Comparison of ENCODE assay signal across 26 cellular contexts in the genomic region with DNA sequence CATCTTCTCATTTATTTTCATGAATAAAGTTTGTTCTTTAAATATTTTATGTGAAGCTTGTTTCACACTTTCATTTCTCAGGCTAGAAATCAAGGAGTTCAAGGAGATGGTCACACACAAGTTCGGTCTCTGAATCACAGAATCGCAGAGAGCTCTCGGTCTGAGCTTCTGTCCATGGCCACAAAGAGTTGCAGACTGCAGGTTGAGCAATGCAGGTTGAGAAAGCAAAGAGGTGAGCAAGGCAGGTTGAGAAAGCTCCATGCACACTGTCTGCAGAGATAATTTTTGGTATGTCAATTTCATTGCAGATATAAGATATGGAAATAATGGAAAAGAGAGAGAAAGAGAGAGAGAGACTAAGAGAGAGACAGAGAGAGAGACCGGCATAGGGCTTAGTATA. TPM values are rescaled to one million over a fixed set of nuclear protein-coding genes. Genes with fewer than 3 reads are reported as not detected.
A peak's percentile ranks its signal among the peaks of the same experiment; 100 is the strongest.
DNase-seq lines count a peak whose midpoint lies in the region; ATAC-seq, FAIRE-seq and TF ChIP-seq lines count a peak whose summit lies in the region.
"Had no signal": no experiment of that assay in that cellular context is flagged by ENCODE, and none has a peak within 500 bp of the region (broad histone marks: within the 10 kb centered on the region; RNA-seq: fewer than 3 reads in every experiment).

No MANE protein-coding gene starts in this region.

- H3K36me3 ChIP-seq in HEK293 (ENCODE audit: control insufficient read depth in 2 of 2, insufficient read depth in 1 of 2, low read length in 2 of 2) (no peaks in the 10 kb centered on the region), K562 (ENCODE audit: control insufficient read depth, insufficient read depth, low read length) (no peaks in the 10 kb centered on the region), trophoblast cell (ENCODE audit: control insufficient read depth in 1 of 2, insufficient read depth in 2 of 2, low read length in 2 of 2) (no peaks in the 10 kb centered on the region)
- H3K36me3 ChIP-seq: BE2C; BLaER1 treated with 17β-estradiol and CSF1 and Interleukin-3, amounts not matched to agents 10 nM and 100 nM; HAP-1 had no signal

- H3K9me3 ChIP-seq in HEK293 (ENCODE audit: control insufficient read depth, insufficient read depth, low read depth, low read length) (no peaks in the 10 kb centered on the region), K562 (replicated peaks; ENCODE audit: control insufficient read depth, insufficient read depth, low read depth, low read length) (no peaks in the 10 kb centered on the region), trophoblast cell (ENCODE audit: insufficient read depth, low read depth, low read length) (no peaks in the 10 kb centered on the region)
- H3K9me3 ChIP-seq: A549; BE2C; BLaER1 treated with 17β-estradiol and CSF1 and Interleukin-3, amounts not matched to agents 10 nM and 100 nM; HAP-1 had no signal

- H3K27ac ChIP-seq in HEK293 (ENCODE audit: extremely low read depth, low read depth, low read length) (no peak overlapping the region), K562 (ENCODE audit: extremely low read depth, low read depth, low read length) (no peak overlapping the region), epithelial cell of prostate (peak overlapping the region; percentile 94), trophoblast cell (ENCODE audit: low read depth, low read length) (no peak overlapping the region)
- H3K27ac ChIP-seq: A549; BLaER1 treated with 17β-estradiol and CSF1 and Interleukin-3, amounts not matched to agents 10 nM and 100 nM had no signal

- no peak overlapping the region for H3K4ac ChIP-seq in trophoblast cell (ENCODE audit: low read depth, low read length)

- no peak overlapping the region for H3K14ac ChIP-seq in trophoblast cell (ENCODE audit: low read length)

- CTCF ChIA-PET in HEK293 (lab: Yijun Ruan, JAX) = interaction anchor here (0.7 to 1.8 kb wide), 6 partner anchors 11 to 794 kb away, joined by 3 to 9 read pairs (median 4); no protein-coding TSS in a partner anchor
- CTCF ChIA-PET in K562 (lab: Yijun Ruan, JAX; ENCODE audit: low intra/inter-chr PET ratio) = no interaction called here
- CTCF ChIA-PET in activated CD4-positive, alpha-beta T cell treated with anti-CD3 and anti-CD28 coated beads for 36 hours (lab: Charles Lee) = interaction anchor here (0.6 to 1.4 kb wide), 5 partner anchors 11 to 111 kb away, joined by 3 to 9 read pairs (median 4); no protein-coding TSS in a partner anchor

- no peak overlapping the region for H3K23ac ChIP-seq in trophoblast cell (ENCODE audit: low read length)

- TF ChIP-seq POLR2A in K562 (conservative IDR thresholded peaks at IDR 0.05) = no peak

- no peaks in the 10 kb centered on the region for H3K9me1 ChIP-seq in K562 (ENCODE audit: control insufficient read depth, insufficient read depth, low read length)

- H3K9ac ChIP-seq in K562 (ENCODE audit: insufficient read depth in 1 of 2, low read depth in 2 of 2, low read length in 2 of 2) (no peak overlapping the region), trophoblast cell (ENCODE audit: low read length) (no peak overlapping the region)
- H3K9ac ChIP-seq: BLaER1 treated with 17β-estradiol and CSF1 and Interleukin-3, amounts not matched to agents 10 nM and 100 nM had no signal

- no peak overlapping the region for H3K18ac ChIP-seq in trophoblast cell (ENCODE audit: low read length)

- H3K4me1 Mint-ChIP-seq in activated CD4-positive, alpha-beta T cell treated with anti-CD3 and anti-CD28 coated beads for 36 hours = no peaks in the 10 kb centered on the region
- H3K4me1 Mint-ChIP-seq: CD14-positive monocyte; CD8-positive, alpha-beta memory T cell had no signal

- no peaks in the 10 kb centered on the region for H4K20me1 ChIP-seq in K562 (replicated peaks; ENCODE audit: control insufficient read depth, insufficient read depth, low read length)
- H4K20me1 ChIP-seq: BLaER1 treated with 17β-estradiol and CSF1 and Interleukin-3, amounts not matched to agents 10 nM and 100 nM had no signal

- no peak overlapping the region for H4K12ac ChIP-seq in trophoblast cell (ENCODE audit: low read depth, low read length)

- H3K4me2 ChIP-seq in K562 (ENCODE audit: insufficient read depth, low read length) (no peak overlapping the region), trophoblast cell (ENCODE audit: low read length) (no peak overlapping the region)
- H3K4me2 ChIP-seq: A549; BLaER1 treated with 17β-estradiol and CSF1 and Interleukin-3, amounts not matched to agents 10 nM and 100 nM had no signal

- TF ChIP-seq CTCF in HEK293 (tag by site-specific recombination; IDR thresholded peaks at IDR 0.05) = no peak
- no peak for TF ChIP-seq CTCF in K562 (IDR thresholded peaks at IDR 0.05 in 2 of 3, conservative IDR thresholded peaks at IDR 0.05 in 1 of 3; ENCODE audit: insufficient read depth in 2 of 3, low read depth in 1 of 3, low read length in 3 of 3)

- no TSS peak for BruUV-seq in K562 (replicated peaks; lab: Mats Ljungman, UMichigan)

- no peak overlapping the region for H4K91ac ChIP-seq in trophoblast cell (ENCODE audit: low read depth, low read length)

- intact Hi-C loops in K562 (cut with micrococcal nuclease) (no loop called here), Right ventricle myocardium inferior (cut with DNase I) (no loop called here)
- intact Hi-C loops in activated CD4-positive, alpha-beta T cell treated with anti-CD3 and anti-CD28 coated beads for 36 hours (cut with DNase I, micrococcal nuclease) = no loop called here

- no peak for ATAC-seq in K562
- ATAC-seq in activated CD4-positive, alpha-beta T cell treated with anti-CD3 and anti-CD28 coated beads for 36 hours = no peak
- no peak for ATAC-seq in Right ventricle myocardium inferior
- ATAC-seq: A549, GM12878 had no signal

- H2AFZ ChIP-seq in K562 (ENCODE audit: low read depth, low read length) (peak overlapping the region; percentile 28; the same call in 1 of the 2 replicates), trophoblast cell (ENCODE audit: insufficient read depth, low read length, poor library complexity) (no peak overlapping the region)

- H2BK5ac ChIP-seq in trophoblast cell (ENCODE audit: low read depth, low read length, poor library complexity) = no peak overlapping the region

- no peak overlapping the region for H3K4me3 Mint-ChIP-seq in activated CD4-positive, alpha-beta T cell treated with anti-CD3 and anti-CD28 coated beads for 36 hours
- H3K4me3 Mint-ChIP-seq: CD14-positive monocyte; CD4-positive, alpha-beta T cell; CD8-positive, alpha-beta memory T cell had no signal

- H3K4me3 ChIP-seq in HEK293 (ENCODE audit: low read depth, low read length) = no peak overlapping the region
- H3K4me3 ChIP-seq in K562 = no peak overlapping the region
- no peak overlapping the region for H3K4me3 ChIP-seq in trophoblast cell (ENCODE audit: low read depth, low read length)
- H3K4me3 ChIP-seq: A549; BLaER1 treated with 17β-estradiol and CSF1 and Interleukin-3, amounts not matched to agents 10 nM and 100 nM; GM12878; HAP-1 had no signal

- POLR2A ChIA-PET in HEK293 (lab: Yijun Ruan, JAX) = no interaction called here
- POLR2A ChIA-PET in K562 (lab: Yijun Ruan, JAX) = interaction anchor here (0.6 to 1.5 kb wide), 3 partner anchors 10 to 90 kb away, joined by 3 read pairs; a partner anchor contains a TSS
- POLR2A ChIA-PET in activated CD4-positive, alpha-beta T cell treated with anti-CD3 and anti-CD28 coated beads for 36 hours (lab: Charles Lee) = no interaction called here

- no peak overlapping the region for H2AK5ac ChIP-seq in trophoblast cell (ENCODE audit: low read length)

- no peak for DNase-seq in K562 (ENCODE audit: extremely low read depth in 1 of 4, low spot score in 3 of 4)
- no peak for DNase-seq in epithelial cell of prostate (ENCODE audit: low read depth, low spot score)
- peak; percentile 62 to 87 for DNase-seq in trophoblast cell
- DNase-seq in activated CD4-positive, alpha-beta T cell treated with anti-CD3 and anti-CD28 coated beads for 36 hours = no peak
- no peak for DNase-seq in Right ventricle myocardium inferior (ENCODE audit: missing footprints)
- DNase-seq in cerebellar nuclear complex (lab: John Stamatoyannopoulos, UW) = no peak
- DNase-seq: 8988T; ACHN; AML-193; BE2C; CD4-positive, alpha-beta T cell; CD8-positive, alpha-beta memory T cell; DMS 273 treated with DMSO at 0.1 percent for 48 hours; DMS79; EL; GDM1; GOT3 had no signal

- TF ChIP-seq RAD21 in K562 (CRISPR knock-in tag; conservative IDR thresholded peaks at IDR 0.05 in 1 of 2, IDR thresholded peaks at IDR 0.05 in 1 of 2) = no peak

- no peak overlapping the region for H2BK12ac ChIP-seq in trophoblast cell (ENCODE audit: low read length)

- peaks cover 25% of the 10 kb centered on the region for H3K27me3 Mint-ChIP-seq in activated CD4-positive, alpha-beta T cell treated with anti-CD3 and anti-CD28 coated beads for 36 hours

- no peaks in the 10 kb centered on the region for H3K4me1 ChIP-seq in HEK293 (ENCODE audit: control insufficient read depth, insufficient read depth, low read length)
- peaks cover 9 to 29% of the 10 kb centered on the region in 2 experiments; a peak in 4 of 5 replicates for H3K4me1 ChIP-seq in K562 (replicated peaks in 1 of 2; ENCODE audit: control insufficient read depth in 2 of 2, insufficient read depth in 2 of 2, low read length in 2 of 2)
- H3K4me1 ChIP-seq in trophoblast cell (ENCODE audit: control insufficient read depth in 1 of 2, insufficient read depth in 2 of 2, low read length in 2 of 2) = peaks cover 11% of the 10 kb centered on the region in 2 experiments
- H3K4me1 ChIP-seq: A549; BE2C; BLaER1 treated with 17β-estradiol and CSF1 and Interleukin-3, amounts not matched to agents 10 nM and 100 nM; HAP-1 had no signal

- peaks cover 6% of the 10 kb centered on the region for H3K79me1 ChIP-seq in trophoblast cell (ENCODE audit: low read length)

- no peaks in the 10 kb centered on the region for H3K9me3 Mint-ChIP-seq in activated CD4-positive, alpha-beta T cell treated with anti-CD3 and anti-CD28 coated beads for 36 hours (ENCODE audit: low read depth)
- H3K9me3 Mint-ChIP-seq: CD4-positive, alpha-beta T cell had no signal

- 71% methylated on average over 4 of the region's 4 CpGs for WGBS in K562 (ENCODE audit: insufficient coverage, low coverage, missing lambda C conversion rate)
- no CpG with 5 or more reads among the region's 4 CpGs for WGBS in trophoblast cell (ENCODE audit: extremely low coverage, insufficient coverage, insufficient read length)

- FAIRE-seq in K562 (lab: Jason Lieb, UNC) = no peak
- FAIRE-seq: A549, D721Med, GM12878, GM18507, H54 had no signal

- TF ChIP-seq EP300 in K562 (IDR thresholded peaks at IDR 0.05; ENCODE audit: low read length) = no peak

- in situ Hi-C loops in K562 (cut with MboI) = no loop called here

- H3K79me2 ChIP-seq in K562 (ENCODE audit: control insufficient read depth, insufficient read depth, low read length) = no peaks in the 10 kb centered on the region
- no peaks in the 10 kb centered on the region for H3K79me2 ChIP-seq in trophoblast cell (ENCODE audit: control insufficient read depth, insufficient read depth, low read length, poor library complexity)

- no peak overlapping the region for H2BK120ac ChIP-seq in trophoblast cell (ENCODE audit: insufficient read depth, low read length, poor library complexity)

- H3K27ac Mint-ChIP-seq in activated CD4-positive, alpha-beta T cell treated with anti-CD3 and anti-CD28 coated beads for 36 hours = no peak overlapping the region
- H3K27ac Mint-ChIP-seq: CD4-positive, alpha-beta T cell; CD8-positive, alpha-beta memory T cell had no signal

- H3K27me3 ChIP-seq in K562 (ENCODE audit: control insufficient read depth in 2 of 2, insufficient read depth in 2 of 2, low read length in 2 of 2) = no peaks in the 10 kb centered on the region
- H3K27me3 ChIP-seq in trophoblast cell (ENCODE audit: insufficient read depth, low read length) = no peaks in the 10 kb centered on the region
- H3K27me3 ChIP-seq: BLaER1 treated with 17β-estradiol and CSF1 and Interleukin-3, amounts not matched to agents 10 nM and 100 nM had no signal

- H4K8ac ChIP-seq in trophoblast cell (ENCODE audit: low read depth, low read length) = no peak overlapping the region

- H3K36me3 Mint-ChIP-seq in activated CD4-positive, alpha-beta T cell treated with anti-CD3 and anti-CD28 coated beads for 36 hours (ENCODE audit: low read depth) = no peaks in the 10 kb centered on the region
- H3K36me3 Mint-ChIP-seq: CD14-positive monocyte; CD8-positive, alpha-beta memory T cell had no signal

RNA-seq across cellular contexts. Expression of a gene that starts 32.9 kb away (rescaled TPM):
- 14.0 and 14.4 TPM in 2 replicates for total RNA-seq in K562 (2011; cell fraction: chromatin; rRNA removed; ENCODE audit: low replicate concordance)
- 6.2 and 6.7 TPM in 2 replicates for total RNA-seq in K562 (2011; cell fraction: nucleolus; rRNA removed)
- 12.7 and 13.2 TPM in 2 replicates for total RNA-seq in K562 (2011; cell fraction: nucleoplasm; rRNA removed)
- total RNA-seq in K562 (2014; rRNA removed) (4.3 and 4.6 TPM in 2 replicates), K562 (2014; rRNA removed; fragmentation: Illumina TruSeq; extraction: Trizol) (6.0 and 7.4 TPM in 2 replicates), K562 (2015; rRNA removed; fragmentation: Illumina TruSeq; extraction: Trizol) (8.3 and 8.6 TPM in 2 replicates), K562 (2021) (4.9 and 5.6 TPM in 2 replicates), Right ventricle myocardium inferior (4.2 TPM)
- polyA plus RNA-seq in K562 (2011; rRNA removed) (6.0 and 6.1 TPM in 2 replicates), K562 (2014; fragmentation: Illumina TruSeq; extraction: Trizol) (7.7 and 8.6 TPM in 2 replicates), K562 (2014; fragmentation: Nextera tagmentation; extraction: Ambion mirVana) (10 to 100 TPM in 1 of 2 experiments, 1 to 10 TPM in 1; 9.3 to 19.7 TPM), K562 (2014; rRNA removed) (6.9 and 7.5 TPM in 2 replicates)
- 3.4 TPM in 2 replicates for polyA plus RNA-seq in K562 (2011; cell fraction: cytosol; rRNA removed)
- polyA plus RNA-seq in K562 (2011; cell fraction: nucleus; rRNA removed) = 8.2 and 12.1 TPM in 2 replicates
- 16.8 and 26.5 TPM in 2 replicates for polyA plus RNA-seq in K562 (2012)
- polyA minus RNA-seq in K562 (2011; rRNA and poly(A)+ RNA removed) = 3.5 and 4.6 TPM in 2 replicates
- polyA minus RNA-seq in K562 (2011; cell fraction: cytosol; rRNA and poly(A)+ RNA removed) = 1.8 and 3.2 TPM in 2 replicates
- polyA minus RNA-seq in K562 (2011; cell fraction: nucleus; rRNA and poly(A)+ RNA removed) = 3.9 and 7.4 TPM in 2 replicates
- 12.4 and 13.3 TPM in 2 replicates for polyA plus RNA-seq in trophoblast cell (2013)
- total RNA-seq in activated CD4-positive, alpha-beta T cell treated with anti-CD3 and anti-CD28 coated beads for 36 hours = 1 to 10 TPM; 8.6 to 8.8 TPM

RNA-seq across cellular contexts. Expression of a gene that starts 41.2 kb away (rescaled TPM):
- not detected in 2 replicates for total RNA-seq in K562 (2011; cell fraction: chromatin; rRNA removed; ENCODE audit: low replicate concordance)
- total RNA-seq in K562 (2011; cell fraction: nucleolus; rRNA removed) = not detected in 2 replicates
- total RNA-seq in K562 (2011; cell fraction: nucleoplasm; rRNA removed) = not detected in 2 replicates
- not detected in 2 replicates for total RNA-seq in K562 (2014; rRNA removed)
- total RNA-seq in K562 (2014; rRNA removed; fragmentation: Illumina TruSeq; extraction: Trizol) = not detected in 2 replicates
- not detected in 2 replicates for total RNA-seq in K562 (2015; rRNA removed; fragmentation: Illumina TruSeq; extraction: Trizol)
- total RNA-seq in K562 (2021) = not detected in 2 replicates
- polyA plus RNA-seq in K562 (2011; rRNA removed) = not detected in 2 replicates
- not detected in 2 replicates for polyA plus RNA-seq in K562 (2011; cell fraction: cytosol; rRNA removed)
- polyA plus RNA-seq in K562 (2011; cell fraction: nucleus; rRNA removed) = not detected in 2 replicates
- not detected in 2 replicates for polyA plus RNA-seq in K562 (2012)
- polyA plus RNA-seq in K562 (2014; fragmentation: Illumina TruSeq; extraction: Trizol) = not detected in 2 replicates
- polyA plus RNA-seq in K562 (2014; fragmentation: Nextera tagmentation; extraction: Ambion mirVana) = not detected
- not detected in 2 replicates for polyA plus RNA-seq in K562 (2014; rRNA removed)
- not detected in 2 replicates for polyA minus RNA-seq in K562 (2011; rRNA and poly(A)+ RNA removed)
- polyA minus RNA-seq in K562 (2011; cell fraction: cytosol; rRNA and poly(A)+ RNA removed) = not detected in 2 replicates
- not detected in 2 replicates for polyA minus RNA-seq in K562 (2011; cell fraction: nucleus; rRNA and poly(A)+ RNA removed)
- not detected in 2 replicates for polyA plus RNA-seq in trophoblast cell (2013)
- not detected for total RNA-seq in activated CD4-positive, alpha-beta T cell treated with anti-CD3 and anti-CD28 coated beads for 36 hours
- not detected for total RNA-seq in Right ventricle myocardium inferior
- total RNA-seq: CD4-positive, alpha-beta T cell; CD8-positive, alpha-beta memory T cell; GM12878 had no signal
- polyA plus RNA-seq: A549; CD14-positive monocyte; CD8-positive, alpha-beta memory T cell; GM12878 had no signal

RNA-seq across cellular contexts. Expression of a gene that starts 55.8 kb away (rescaled TPM):
- total RNA-seq in K562 (2011; cell fraction: chromatin; rRNA removed; ENCODE audit: low replicate concordance) = not detected in 2 replicates
- not detected in 2 replicates for total RNA-seq in K562 (2011; cell fraction: nucleolus; rRNA removed)
- not detected in 2 replicates for total RNA-seq in K562 (2011; cell fraction: nucleoplasm; rRNA removed)
- total RNA-seq in K562 (2014; rRNA removed) (not detected in 2 replicates), K562 (2014; rRNA removed; fragmentation: Illumina TruSeq; extraction: Trizol) (not detected in 2 replicates), K562 (2015; rRNA removed; fragmentation: Illumina TruSeq; extraction: Trizol) (not detected in 2 replicates), K562 (2021) (not detected in 2 replicates), Right ventricle myocardium inferior (not detected)
- polyA plus RNA-seq in K562 (2011; rRNA removed) (not detected in 2 replicates), K562 (2014; fragmentation: Illumina TruSeq; extraction: Trizol) (not detected in 2 replicates), K562 (2014; fragmentation: Nextera tagmentation; extraction: Ambion mirVana) (not detected), K562 (2014; rRNA removed) (not detected in 2 replicates)
- not detected in 2 replicates for polyA plus RNA-seq in K562 (2011; cell fraction: cytosol; rRNA removed)
- not detected in 2 replicates for polyA plus RNA-seq in K562 (2011; cell fraction: nucleus; rRNA removed)
- not detected in 2 replicates for polyA plus RNA-seq in K562 (2012)
- not detected in 2 replicates for polyA minus RNA-seq in K562 (2011; rRNA and poly(A)+ RNA removed)
- polyA minus RNA-seq in K562 (2011; cell fraction: cytosol; rRNA and poly(A)+ RNA removed) = not detected in 2 replicates
- polyA minus RNA-seq in K562 (2011; cell fraction: nucleus; rRNA and poly(A)+ RNA removed) = not detected in 2 replicates
- not detected in 2 replicates for polyA plus RNA-seq in trophoblast cell (2013)
- total RNA-seq in activated CD4-positive, alpha-beta T cell treated with anti-CD3 and anti-CD28 coated beads for 36 hours = not detected
- total RNA-seq: CD4-positive, alpha-beta T cell; CD8-positive, alpha-beta memory T cell; GM12878 had no signal
- polyA plus RNA-seq: A549; CD14-positive monocyte; CD8-positive, alpha-beta memory T cell; GM12878 had no signal

RNA-seq across cellular contexts. Expression of a gene that starts 59.6 kb away (rescaled TPM):
- not detected in 2 replicates for total RNA-seq in K562 (2011; cell fraction: chromatin; rRNA removed; ENCODE audit: low replicate concordance)
- not detected in 2 replicates for total RNA-seq in K562 (2011; cell fraction: nucleolus; rRNA removed)
- total RNA-seq in K562 (2011; cell fraction: nucleoplasm; rRNA removed) = not detected in 2 replicates
- not detected in 2 replicates for total RNA-seq in K562 (2014; rRNA removed)
- total RNA-seq in K562 (2014; rRNA removed; fragmentation: Illumina TruSeq; extraction: Trizol) = not detected in 2 replicates
- total RNA-seq in K562 (2015; rRNA removed; fragmentation: Illumina TruSeq; extraction: Trizol) = not detected in 2 replicates
- total RNA-seq in K562 (2021) = not detected in 2 replicates
- not detected in 2 replicates for polyA plus RNA-seq in K562 (2011; rRNA removed)
- polyA plus RNA-seq in K562 (2011; cell fraction: cytosol; rRNA removed) = not detected in 2 replicates
- not detected in 2 replicates for polyA plus RNA-seq in K562 (2011; cell fraction: nucleus; rRNA removed)
- polyA plus RNA-seq in K562 (2012) = not detected in 2 replicates
- not detected in 2 replicates for polyA plus RNA-seq in K562 (2014; fragmentation: Illumina TruSeq; extraction: Trizol)
- not detected for polyA plus RNA-seq in K562 (2014; fragmentation: Nextera tagmentation; extraction: Ambion mirVana)
- not detected in 2 replicates for polyA plus RNA-seq in K562 (2014; rRNA removed)
- polyA minus RNA-seq in K562 (2011; rRNA and poly(A)+ RNA removed) = not detected in 2 replicates
- not detected in 2 replicates for polyA minus RNA-seq in K562 (2011; cell fraction: cytosol; rRNA and poly(A)+ RNA removed)
- not detected in 2 replicates for polyA minus RNA-seq in K562 (2011; cell fraction: nucleus; rRNA and poly(A)+ RNA removed)
- not detected in 2 replicates for polyA plus RNA-seq in trophoblast cell (2013)
- total RNA-seq in activated CD4-positive, alpha-beta T cell treated with anti-CD3 and anti-CD28 coated beads for 36 hours = not detected
- total RNA-seq in Right ventricle myocardium inferior = not detected
- total RNA-seq: CD4-positive, alpha-beta T cell; CD8-positive, alpha-beta memory T cell; GM12878 had no signal
- polyA plus RNA-seq: A549; CD14-positive monocyte; CD8-positive, alpha-beta memory T cell; GM12878 had no signal

Comparison
In these comparisons a context has a peak if more than half of its experiments do, and no peak if none do; other contexts are left out.
1. DNase-seq: peak in trophoblast cell (2 of 2); none in K562 (0 of 4), epithelial cell of prostate (single experiment), activated CD4-positive, alpha-beta T cell treated with anti-CD3 and anti-CD28 coated beads for 36 hours (single experiment), Right ventricle myocardium inferior (single experiment) and cerebellar nuclear complex (0 of 2).